24 cellular contexts compared by ENCODE assay signal in genomic region chr9:94993141-94993820, GRCh38.
A peak's percentile ranks its signal among the peaks of the same experiment; 100 is the strongest.
DNase-seq lines count a peak whose midpoint lies in the region; ATAC-seq, FAIRE-seq and TF ChIP-seq lines count a peak whose summit lies in the region.
"Had no signal": no experiment of that assay in that cellular context is flagged by ENCODE, and none has a peak within 500 bp of the region (broad histone marks: within the 10 kb centered on the region; RNA-seq: fewer than 3 reads in every experiment).

No MANE protein-coding gene starts in this region.

- H3K9me3 ChIP-seq in right cardiac atrium (ENCODE audit: control insufficient read depth, low read length) (no peaks in the 10 kb centered on the region), HepG2 (ENCODE audit: low read length) (no peaks in the 10 kb centered on the region), testis (no peaks in the 10 kb centered on the region), neuronal stem cell (replicated peaks in 1 of 2; ENCODE audit: control insufficient read depth in 2 of 2, insufficient read depth in 1 of 2, low read depth in 1 of 2, low read length in 2 of 2) (no peaks in the 10 kb centered on the region)
- H3K9me3 ChIP-seq: BE2C, neutrophil, Peyer's patch had no signal

- no peak for FAIRE-seq in HepG2 (lab: Jason Lieb, UNC)
- FAIRE-seq: A204.1, H1, K562, keratinocyte had no signal

- H3K79me2 ChIP-seq in HepG2 (ENCODE audit: insufficient read depth, low read length) = peaks cover 36% of the 10 kb centered on the region

- peak overlapping the region; percentile 31 for H3K27ac ChIP-seq in right cardiac atrium (ENCODE audit: low read length)
- peak overlapping the region; percentile 95 for H3K27ac ChIP-seq in HepG2 (ENCODE audit: extremely low read length, insufficient read depth, low read length)
- H3K27ac ChIP-seq in testis = peak overlapping the region; percentile 74 to 79
- H3K27ac ChIP-seq in neuronal stem cell (replicated peaks; ENCODE audit: low read length) = no peak overlapping the region
- H3K27ac ChIP-seq in foreskin keratinocyte = no peak overlapping the region
- H3K27ac ChIP-seq: epithelial cell of prostate, neutrophil, Peyer's patch had no signal

- no peak overlapping the region for H2BK120ac ChIP-seq in neuronal stem cell (ENCODE audit: low read depth, low read length)

- TF ChIP-seq EP300 in HepG2 (IDR thresholded peaks at IDR 0.05; ENCODE audit: low read depth in 2 of 2, low read length in 2 of 2) (peak; percentile 58 to 83; a peak in 3 of 4 replicates), HepG2 (CRISPR knock-in tag; IDR thresholded peaks at IDR 0.05; ENCODE audit: borderline replicate concordance) (no peak; the same call in 1 of the 2 replicates)

- H3K4me2 ChIP-seq in HepG2 (ENCODE audit: low read depth, low read length) (peak overlapping the region; percentile 96), neuronal stem cell (ENCODE audit: insufficient read depth, low read length, poor library complexity, severe bottlenecking) (no peak overlapping the region)

- no peak for ATAC-seq in right cardiac atrium
- no peak for ATAC-seq in Right ventricle myocardium inferior
- ATAC-seq in HepG2 = no peak
- no peak for ATAC-seq in foreskin keratinocyte
- ATAC-seq: activated T-helper 17 cell treated with anti-CD3 and anti-CD28 coated beads, Interleukin-2, amount 50 U/mL, for 72 hours; K562; stimulated activated memory B cell treated with anti-CD40 and anti-IgM and Interleukin-4, amounts not matched to agents 10 μg/mL and 1 μg/mL and 100 μg/mL, for 72 hours had no signal

- H2BK12ac ChIP-seq in neuronal stem cell (ENCODE audit: low read length) = no peak overlapping the region

- H3K9ac ChIP-seq in HepG2 (ENCODE audit: insufficient read depth, low read depth, low read length) (peak overlapping the region; percentile 85), neuronal stem cell (ENCODE audit: low read depth, low read length, poor library complexity) (no peak overlapping the region)

- no peak overlapping the region for H4K91ac ChIP-seq in neuronal stem cell (ENCODE audit: low read depth, low read length, poor library complexity)

- CTCF ChIA-PET in HepG2 (lab: Yijun Ruan, JAX; ENCODE audit: low intra/inter-chr PET ratio, low total read pairs) = no interaction called here

- 73% methylated on average over 9 of the region's 9 CpGs for WGBS in right cardiac atrium
- WGBS in HepG2 (ENCODE audit: low lambda C conversion rate) = 21% methylated on average over 9 of the region's 9 CpGs
- WGBS in testis, 2 donors = 53 to 57% methylated on average over 9 of the region's 9 CpGs
- WGBS in neuronal stem cell (ENCODE audit: extremely low coverage in 2 of 2, insufficient read length in 2 of 2, insufficient replicate concordance in 1 of 2), 2 donors = no CpG with 5 or more reads among the region's 9 CpGs

- intact Hi-C loops in right cardiac atrium (cut with DNase I) = no loop called here
- intact Hi-C loops in Right ventricle myocardium inferior (cut with DNase I) = no loop called here
- intact Hi-C loops in HepG2 (cut with micrococcal nuclease; ENCODE audit: unreplicated experiment) = no loop called here
- intact Hi-C loops in testis (cut with DNase I; ENCODE audit: low total_unique reads) = no loop called here

- no peak overlapping the region for H2BK5ac ChIP-seq in neuronal stem cell (ENCODE audit: low read length)

- TF ChIP-seq RAD21 in HepG2 (CRISPR knock-in tag; IDR thresholded peaks at IDR 0.05) = no peak

- H3K14ac ChIP-seq in neuronal stem cell (ENCODE audit: low read length) = no peak overlapping the region

- in situ Hi-C loops in HepG2 (cut with HindIII; ENCODE audit: extremely low pct_ligation_motif_present, low pct_unique_long_range_greater_than_20kb) = no loop called here

- POLR2A ChIA-PET in HepG2 (lab: Yijun Ruan, JAX) = interaction anchor here (1.6 to 6.0 kb wide), 6 partner anchors 9 to 52 kb away, joined by 7 to 60 read pairs (median 24); no protein-coding TSS in a partner anchor

- H3K27me3 ChIP-seq in right cardiac atrium (ENCODE audit: control insufficient read depth, insufficient read depth) = no peaks in the 10 kb centered on the region
- no peaks in the 10 kb centered on the region for H3K27me3 ChIP-seq in HepG2 (ENCODE audit: control insufficient read depth in 1 of 2, insufficient read depth in 2 of 2, low read length in 2 of 2)
- H3K27me3 ChIP-seq in testis = no peaks in the 10 kb centered on the region
- no peaks in the 10 kb centered on the region for H3K27me3 ChIP-seq in neuronal stem cell (ENCODE audit: control insufficient read depth in 3 of 3, insufficient read depth in 3 of 3, low read depth in 1 of 3, low read length in 3 of 3)
- no peaks in the 10 kb centered on the region for H3K27me3 ChIP-seq in foreskin keratinocyte
- H3K27me3 ChIP-seq: BE2C, neutrophil, Peyer's patch had no signal

- H3K4me1 ChIP-seq in right cardiac atrium (ENCODE audit: control insufficient read depth, insufficient read depth, low read length) (peaks cover 2% of the 10 kb centered on the region), HepG2 (ENCODE audit: insufficient read depth, low read length) (peaks cover 88% of the 10 kb centered on the region), testis (peaks cover 19% of the 10 kb centered on the region), neuronal stem cell (ENCODE audit: control insufficient read depth in 2 of 2, insufficient read depth in 1 of 2, low read depth in 1 of 2, low read length in 2 of 2) (peaks cover 2 to 38% of the 10 kb centered on the region in 2 donors), foreskin keratinocyte (no peaks in the 10 kb centered on the region)
- H3K4me1 ChIP-seq: Peyer's patch had no signal

- no peak overlapping the region for H3K4ac ChIP-seq in neuronal stem cell (ENCODE audit: low read length)

- H2BK15ac ChIP-seq in neuronal stem cell (ENCODE audit: low read length) = no peak overlapping the region

- H3K23ac ChIP-seq in neuronal stem cell (ENCODE audit: low read depth, low read length, poor library complexity) = no peak overlapping the region

- no peaks in the 10 kb centered on the region for H3K79me1 ChIP-seq in neuronal stem cell (ENCODE audit: low read depth, low read length)

- H2AFZ ChIP-seq in HepG2 (ENCODE audit: low read length) = no peak overlapping the region
- no peak overlapping the region for H2AFZ ChIP-seq in neuronal stem cell (ENCODE audit: low read length)

- no peak overlapping the region for H3K18ac ChIP-seq in neuronal stem cell (ENCODE audit: low read length)

- H4K8ac ChIP-seq in neuronal stem cell (ENCODE audit: low read depth, low read length) = no peak overlapping the region

- no peak for DNase-seq in right cardiac atrium
- DNase-seq in Right ventricle myocardium inferior (ENCODE audit: missing footprints) = no peak
- DNase-seq in HepG2 (ENCODE audit: low spot score) = peak; percentile 62
- DNase-seq in testis = no peak
- no peak for DNase-seq in neuronal stem cell (ENCODE audit: low spot score)
- DNase-seq in NCI-H1930 (lab: John Stamatoyannopoulos, UW) = no peak
- DNase-seq in cerebellar cortex (ENCODE audit: low spot score) = no peak
- DNase-seq in foreskin keratinocyte = no peak
- DNase-seq: activated CD4-positive, alpha-beta T cell treated with anti-CD3 and anti-CD28 coated beads, Interleukin-2, amount 50 U/mL, for 48 hours; activated CD8-positive, alpha-beta memory T cell treated with anti-CD3 and anti-CD28 coated beads, Interleukin-2, amount 50 U/mL, for 48 hours; BE2C; DMS79 treated with DMSO at 0.1 percent for 48 hours; NCI-H1436; NCI-H524 treated with DMSO at 0.1 percent for 48 hours; Peyer's patch; stimulated activated CD4-positive, alpha-beta T cell treated with anti-CD3 and anti-CD28 coated beads, Interleukin-4, amount 100 ng/mL, for 1 hour had no signal

- H4K20me1 ChIP-seq in HepG2 (ENCODE audit: insufficient read depth, low read length) = no peaks in the 10 kb centered on the region

- TF ChIP-seq CTCF in HepG2 (CRISPR knock-in tag; IDR thresholded peaks at IDR 0.05) = no peak
- no peak for TF ChIP-seq CTCF in testis (IDR thresholded peaks at IDR 0.05)
- no peak for TF ChIP-seq CTCF in foreskin keratinocyte (conservative IDR thresholded peaks at IDR 0.05)

- no TSS peak for BruUV-seq in HepG2 (replicated peaks; lab: Mats Ljungman, UMichigan)

- TF ChIP-seq POLR2A in HepG2 (IDR thresholded peaks at IDR 0.05; ENCODE audit: insufficient read depth in 1 of 2, low read depth in 2 of 2, low read length in 2 of 2) (no peak), testis (IDR thresholded peaks at IDR 0.05) (no peak)

- H3K36me3 ChIP-seq in HepG2 (replicated peaks in 1 of 2; ENCODE audit: control insufficient read depth in 1 of 2, insufficient read depth in 2 of 2, low read length in 2 of 2) = no peaks in the 10 kb centered on the region; a peak in 1 of 5 replicates
- no peaks in the 10 kb centered on the region for H3K36me3 ChIP-seq in testis (ENCODE audit: low read depth, missing control alignments)
- no peaks in the 10 kb centered on the region for H3K36me3 ChIP-seq in neuronal stem cell (replicated peaks in 1 of 2; ENCODE audit: control insufficient read depth in 2 of 2, insufficient read depth in 2 of 2, low read length in 2 of 2)
- H3K36me3 ChIP-seq: BE2C, neutrophil, Peyer's patch had no signal

- H3K4me3 ChIP-seq in right cardiac atrium (ENCODE audit: low read length) (no peak overlapping the region), HepG2 (replicated peaks in 1 of 3; ENCODE audit: insufficient read depth in 1 of 3, low read depth in 2 of 3, low read length in 3 of 3) (peak overlapping the region; percentile 54 to 66 (median 64)), testis (no peak overlapping the region), neuronal stem cell (ENCODE audit: low read length in 2 of 2) (no peak overlapping the region)
- H3K4me3 ChIP-seq: K562 had no signal

- no peak overlapping the region for H2AK5ac ChIP-seq in neuronal stem cell (ENCODE audit: low read depth, low read length)

TF ChIP-seq in HepG2, 621 proteins besides CTCF, POLR2A, EP300 and RAD21 (continues in another document):
- no peak for TF ChIP-seq ZNF20 (CRISPR knock-in tag; IDR thresholded peaks at IDR 0.05)
- TF ChIP-seq, protein P1, sequence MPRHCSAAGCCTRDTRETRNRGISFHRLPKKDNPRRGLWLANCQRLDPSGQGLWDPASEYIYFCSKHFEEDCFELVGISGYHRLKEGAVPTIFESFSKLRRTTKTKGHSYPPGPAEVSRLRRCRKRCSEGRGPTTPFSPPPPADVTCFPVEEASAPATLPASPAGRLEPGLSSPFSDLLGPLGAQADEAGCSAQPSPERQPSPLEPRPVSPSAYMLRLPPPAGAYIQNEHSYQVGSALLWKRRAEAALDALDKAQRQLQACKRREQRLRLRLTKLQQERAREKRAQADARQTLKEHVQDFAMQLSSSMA (CRISPR knock-in tag; IDR thresholded peaks at IDR 0.05) = no peak
- TF ChIP-seq ZNF292 (CRISPR knock-in tag; IDR thresholded peaks at IDR 0.05; ENCODE audit: borderline replicate concordance, low read depth) = no peak
- no peak for TF ChIP-seq SAFB2 (CRISPR knock-in tag; IDR thresholded peaks at IDR 0.05; ENCODE audit: borderline replicate concordance, low read depth)
- no peak for TF ChIP-seq ZNF776 (CRISPR knock-in tag; IDR thresholded peaks at IDR 0.05)

Comparison
In these comparisons a context has a peak if more than half of its experiments do, and no peak if none do; other contexts are left out.
1. H3K27ac ChIP-seq: peak in right cardiac atrium (single experiment), HepG2 (single experiment) and testis (2 of 2); none in neuronal stem cell (single experiment) and foreskin keratinocyte (single experiment).
2. H3K4me3 ChIP-seq: peak in HepG2 (3 of 3); none in right cardiac atrium (single experiment), testis (0 of 2) and neuronal stem cell (0 of 2).